8 cellular contexts compared by ENCODE assay signal in the genomic region with DNA sequence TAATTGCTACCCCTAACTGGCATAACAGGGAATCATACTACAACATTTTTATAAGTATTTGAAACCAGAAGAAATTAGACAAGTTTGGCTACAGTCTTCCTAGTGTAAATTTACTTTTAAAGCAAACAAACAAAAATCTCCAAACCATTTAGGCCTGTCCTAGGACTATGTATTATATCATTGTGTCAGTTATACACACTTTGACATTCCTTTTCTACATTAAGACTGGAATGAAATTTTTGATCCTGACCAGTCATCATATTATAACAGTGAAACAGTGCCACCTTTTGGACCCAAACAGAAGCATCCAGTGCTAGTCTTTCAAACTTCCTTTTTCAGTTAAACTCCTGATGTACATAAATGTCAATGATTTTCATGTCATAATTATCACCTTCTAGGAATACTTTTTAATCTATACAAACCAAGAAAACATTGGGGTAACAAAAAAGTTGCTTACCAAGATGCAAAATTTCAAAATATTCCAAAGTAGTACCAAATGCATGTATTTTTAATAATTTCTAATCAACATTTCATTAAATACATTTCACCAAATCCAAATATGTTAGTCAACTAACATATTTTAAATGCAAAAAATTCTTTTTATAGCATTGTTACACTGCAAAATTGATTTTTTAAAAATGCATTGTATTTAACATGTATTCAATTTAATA.
DNase-seq lines count a peak whose midpoint lies in the region; ATAC-seq and TF ChIP-seq lines count a peak whose summit lies in the region.
"Had no signal": no experiment of that assay in that cellular context is flagged by ENCODE, and none has a peak within 500 bp of the region (broad histone marks: within the 10 kb centered on the region; RNA-seq: fewer than 3 reads in every experiment).

No MANE protein-coding gene starts in this region.

- peak in 3 of 4 donors; percentile 54 to 81 (median 66) for ATAC-seq in psoas muscle
- ATAC-seq in omental fat pad (ENCODE audit: low FRiP score), result no peak

- DNase-seq in GDM1 (lab: John Stamatoyannopoulos, UW) (peak; percentile 2), H4 (ENCODE audit: low spot score) (peak; percentile 65), NCI-H1092 treated with DMSO at 0.1 percent for 48 hours (lab: John Stamatoyannopoulos, UW) (peak; percentile 74), SKM-1 (lab: John Stamatoyannopoulos, UW; ENCODE audit: unreplicated experiment) (peak; percentile 2), foreskin fibroblast (peak; percentile 29 to 76), psoas muscle (no peak), omental fat pad (ENCODE audit: low spot score) (no peak)
- DNase-seq: activated naive CD8-positive, alpha-beta T cell treated with anti-CD3 and anti-CD28 coated beads, Interleukin-2, amount 10 ng/mL, durations not matched to agents 7 days and 5 days had no signal

- H3K9me3 ChIP-seq in psoas muscle, result no peaks in the 10 kb centered on the region

- H3K4me1 ChIP-seq in psoas muscle, result no peaks in the 10 kb centered on the region

- TF ChIP-seq CTCF in foreskin fibroblast (IDR thresholded peaks at IDR 0.05; ENCODE audit: low read depth, low read length) (peak; percentile 72), psoas muscle (IDR thresholded peaks at IDR 0.05) (peak; percentile 74), omental fat pad (IDR thresholded peaks at IDR 0.05) (no peak)

- H3K27me3 ChIP-seq in psoas muscle (ENCODE audit: insufficient read depth in 3 of 3, low read length in 2 of 3), result no peaks in the 10 kb centered on the region

- H3K36me3 ChIP-seq in psoas muscle (ENCODE audit: insufficient read depth in 1 of 2, low read depth in 1 of 2), result no peaks in the 10 kb centered on the region

- intact Hi-C loops in psoas muscle (cut with DNase I), result loop anchor here (2.0 to 5.0 kb wide), 2 partner anchors 394 to 396 kb away; a partner anchor contains a TSS

- H3K4me3 ChIP-seq in foreskin fibroblast (ENCODE audit: low read depth in 1 of 2, low read length in 2 of 2), result no peak overlapping the region
- H3K4me3 ChIP-seq in psoas muscle, result no peak overlapping the region

- H3K27ac ChIP-seq in psoas muscle, result no peak overlapping the region

Comparison
In these comparisons a context has a peak if more than half of its experiments do, and no peak if none do; other contexts are left out.
1. DNase-seq: peak in GDM1 (single experiment), H4 (single experiment), NCI-H1092 treated with DMSO at 0.1 percent for 48 hours (single experiment), SKM-1 (single experiment) and foreskin fibroblast (2 of 2); none in psoas muscle (0 of 2) and omental fat pad (single experiment).
2. CTCF ChIP-seq: peak in foreskin fibroblast (single experiment) and psoas muscle (single experiment); none in omental fat pad (0 of 3).